ENCODE assay signal across 2 cellular contexts in genomic region chr2:126981476-126981875, GRCh38.
TF ChIP-seq lines count a peak whose summit lies in the region.

No MANE protein-coding gene starts in this region.

TF ChIP-seq in GM23338, 12 proteins besides CTCF, POLR2A, EP300 and RAD21:
- TF ChIP-seq, protein P1, sequence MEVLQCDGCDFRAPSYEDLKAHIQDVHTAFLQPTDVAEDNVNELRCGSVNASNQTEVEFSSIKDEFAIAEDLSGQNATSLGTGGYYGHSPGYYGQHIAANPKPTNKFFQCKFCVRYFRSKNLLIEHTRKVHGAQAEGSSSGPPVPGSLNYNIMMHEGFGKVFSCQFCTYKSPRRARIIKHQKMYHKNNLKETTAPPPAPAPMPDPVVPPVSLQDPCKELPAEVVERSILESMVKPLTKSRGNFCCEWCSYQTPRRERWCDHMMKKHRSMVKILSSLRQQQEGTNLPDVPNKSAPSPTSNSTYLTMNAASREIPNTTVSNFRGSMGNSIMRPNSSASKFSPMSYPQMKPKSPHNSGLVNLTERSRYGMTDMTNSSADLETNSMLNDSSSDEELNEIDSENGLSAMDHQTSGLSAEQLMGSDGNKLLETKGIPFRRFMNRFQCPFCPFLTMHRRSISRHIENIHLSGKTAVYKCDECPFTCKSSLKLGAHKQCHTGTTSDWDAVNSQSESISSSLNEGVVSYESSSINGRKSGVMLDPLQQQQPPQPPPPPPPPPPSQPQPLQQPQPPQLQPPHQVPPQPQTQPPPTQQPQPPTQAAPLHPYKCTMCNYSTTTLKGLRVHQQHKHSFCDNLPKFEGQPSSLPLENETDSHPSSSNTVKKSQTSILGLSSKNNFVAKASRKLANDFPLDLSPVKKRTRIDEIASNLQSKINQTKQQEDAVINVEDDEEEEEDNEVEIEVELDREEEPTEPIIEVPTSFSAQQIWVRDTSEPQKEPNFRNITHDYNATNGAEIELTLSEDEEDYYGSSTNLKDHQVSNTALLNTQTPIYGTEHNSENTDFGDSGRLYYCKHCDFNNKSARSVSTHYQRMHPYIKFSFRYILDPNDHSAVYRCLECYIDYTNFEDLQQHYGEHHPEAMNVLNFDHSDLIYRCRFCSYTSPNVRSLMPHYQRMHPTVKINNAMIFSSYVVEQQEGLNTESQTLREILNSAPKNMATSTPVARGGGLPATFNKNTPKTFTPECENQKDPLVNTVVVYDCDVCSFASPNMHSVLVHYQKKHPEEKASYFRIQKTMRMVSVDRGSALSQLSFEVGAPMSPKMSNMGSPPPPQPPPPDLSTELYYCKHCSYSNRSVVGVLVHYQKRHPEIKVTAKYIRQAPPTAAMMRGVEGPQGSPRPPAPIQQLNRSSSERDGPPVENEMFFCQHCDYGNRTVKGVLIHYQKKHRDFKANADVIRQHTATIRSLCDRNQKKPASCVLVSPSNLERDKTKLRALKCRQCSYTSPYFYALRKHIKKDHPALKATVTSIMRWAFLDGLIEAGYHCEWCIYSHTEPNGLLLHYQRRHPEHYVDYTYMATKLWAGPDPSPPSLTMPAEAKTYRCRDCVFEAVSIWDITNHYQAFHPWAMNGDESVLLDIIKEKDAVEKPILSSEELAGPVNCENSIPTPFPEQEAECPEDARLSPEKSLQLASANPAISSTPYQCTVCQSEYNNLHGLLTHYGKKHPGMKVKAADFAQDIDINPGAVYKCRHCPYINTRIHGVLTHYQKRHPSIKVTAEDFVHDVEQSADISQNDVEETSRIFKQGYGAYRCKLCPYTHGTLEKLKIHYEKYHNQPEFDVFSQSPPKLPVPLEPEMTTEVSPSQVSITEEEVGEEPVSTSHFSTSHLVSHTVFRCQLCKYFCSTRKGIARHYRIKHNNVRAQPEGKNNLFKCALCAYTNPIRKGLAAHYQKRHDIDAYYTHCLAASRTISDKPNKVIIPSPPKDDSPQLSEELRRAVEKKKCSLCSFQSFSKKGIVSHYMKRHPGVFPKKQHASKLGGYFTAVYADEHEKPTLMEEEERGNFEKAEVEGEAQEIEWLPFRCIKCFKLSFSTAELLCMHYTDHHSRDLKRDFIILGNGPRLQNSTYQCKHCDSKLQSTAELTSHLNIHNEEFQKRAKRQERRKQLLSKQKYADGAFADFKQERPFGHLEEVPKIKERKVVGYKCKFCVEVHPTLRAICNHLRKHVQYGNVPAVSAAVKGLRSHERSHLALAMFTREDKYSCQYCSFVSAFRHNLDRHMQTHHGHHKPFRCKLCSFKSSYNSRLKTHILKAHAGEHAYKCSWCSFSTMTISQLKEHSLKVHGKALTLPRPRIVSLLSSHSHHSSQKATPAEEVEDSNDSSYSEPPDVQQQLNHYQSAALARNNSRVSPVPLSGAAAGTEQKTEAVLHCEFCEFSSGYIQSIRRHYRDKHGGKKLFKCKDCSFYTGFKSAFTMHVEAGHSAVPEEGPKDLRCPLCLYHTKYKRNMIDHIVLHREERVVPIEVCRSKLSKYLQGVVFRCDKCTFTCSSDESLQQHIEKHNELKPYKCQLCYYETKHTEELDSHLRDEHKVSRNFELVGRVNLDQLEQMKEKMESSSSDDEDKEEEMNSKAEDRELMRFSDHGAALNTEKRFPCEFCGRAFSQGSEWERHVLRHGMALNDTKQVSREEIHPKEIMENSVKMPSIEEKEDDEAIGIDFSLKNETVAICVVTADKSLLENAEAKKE (CRISPR knock-in tag; IDR thresholded peaks at IDR 0.05) = no peak
- no peak for TF ChIP-seq STAT1 (IDR thresholded peaks at IDR 0.05; ENCODE audit: unreplicated experiment)
- no peak for TF ChIP-seq POLR2AphosphoS5 (IDR thresholded peaks at IDR 0.05; ENCODE audit: low read depth)
- no peak for TF ChIP-seq EZH2phosphoT487 (IDR thresholded peaks at IDR 0.05; ENCODE audit: unreplicated experiment)
- TF ChIP-seq NANOG (IDR thresholded peaks at IDR 0.05; ENCODE audit: borderline replicate concordance) = no peak
- TF ChIP-seq ZNF114 (CRISPR knock-in tag; IDR thresholded peaks at IDR 0.05) = no peak

TF ChIP-seq in HepG2, 621 proteins besides CTCF, POLR2A, EP300 and RAD21 (continued from another document and continues in another):
- TF ChIP-seq ZNF574 (CRISPR knock-in tag; IDR thresholded peaks at IDR 0.05) = peak; percentile 40; the same call in 1 of the 2 replicates
- no peak for TF ChIP-seq LCORL (IDR thresholded peaks at IDR 0.05)
- TF ChIP-seq LCORL (CRISPR knock-in tag; IDR thresholded peaks at IDR 0.05) = peak; percentile 73; the same call in 1 of the 2 replicates
- TF ChIP-seq, protein P2, sequence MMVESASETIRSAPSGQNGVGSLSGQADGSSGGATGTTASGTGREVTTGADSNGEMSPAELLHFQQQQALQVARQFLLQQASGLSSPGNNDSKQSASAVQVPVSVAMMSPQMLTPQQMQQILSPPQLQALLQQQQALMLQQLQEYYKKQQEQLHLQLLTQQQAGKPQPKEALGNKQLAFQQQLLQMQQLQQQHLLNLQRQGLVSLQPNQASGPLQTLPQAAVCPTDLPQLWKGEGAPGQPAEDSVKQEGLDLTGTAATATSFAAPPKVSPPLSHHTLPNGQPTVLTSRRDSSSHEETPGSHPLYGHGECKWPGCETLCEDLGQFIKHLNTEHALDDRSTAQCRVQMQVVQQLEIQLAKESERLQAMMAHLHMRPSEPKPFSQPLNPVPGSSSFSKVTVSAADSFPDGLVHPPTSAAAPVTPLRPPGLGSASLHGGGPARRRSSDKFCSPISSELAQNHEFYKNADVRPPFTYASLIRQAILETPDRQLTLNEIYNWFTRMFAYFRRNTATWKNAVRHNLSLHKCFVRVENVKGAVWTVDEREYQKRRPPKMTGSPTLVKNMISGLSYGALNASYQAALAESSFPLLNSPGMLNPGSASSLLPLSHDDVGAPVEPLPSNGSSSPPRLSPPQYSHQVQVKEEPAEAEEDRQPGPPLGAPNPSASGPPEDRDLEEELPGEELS (CRISPR knock-in tag; IDR thresholded peaks at IDR 0.05) = peak; percentile 89
- TF ChIP-seq JUND (CRISPR knock-in tag; IDR thresholded peaks at IDR 0.05) = peak; percentile 76; the same call in 1 of the 2 replicates
- TF ChIP-seq ZNF670 (CRISPR knock-in tag; IDR thresholded peaks at IDR 0.05; ENCODE audit: borderline replicate concordance) = peak; percentile 73; the same call in 1 of the 2 replicates
- 0 out of 2 replicates have a peak, but pooled peaks have one; percentile 55 for TF ChIP-seq THAP7 (CRISPR knock-in tag; IDR thresholded peaks at IDR 0.05)
- no peak for TF ChIP-seq ZSCAN29 (CRISPR knock-in tag; conservative IDR thresholded peaks at IDR 0.05)
- peak; percentile 68 for TF ChIP-seq ARID5B (CRISPR knock-in tag; IDR thresholded peaks at IDR 0.05)
- TF ChIP-seq PAXIP1 (CRISPR knock-in tag; conservative IDR thresholded peaks at IDR 0.05) = peak; percentile 91
- peak; percentile 60; the same call in 1 of the 2 replicates for TF ChIP-seq HOXA3 (CRISPR knock-in tag; IDR thresholded peaks at IDR 0.05)
- no peak for TF ChIP-seq SOX13 (IDR thresholded peaks at IDR 0.05)
- peak in 1 of 2 experiments; percentile 25; a peak in 1 of 4 replicates for TF ChIP-seq SOX13 (CRISPR knock-in tag; conservative IDR thresholded peaks at IDR 0.05 in 1 of 2, IDR thresholded peaks at IDR 0.05 in 1 of 2)
- no peak for TF ChIP-seq TOPORS (CRISPR knock-in tag; IDR thresholded peaks at IDR 0.05)
- no peak for TF ChIP-seq MBD4 (IDR thresholded peaks at IDR 0.05; ENCODE audit: borderline replicate concordance, low read length)
- no peak for TF ChIP-seq KDM5A (IDR thresholded peaks at IDR 0.05; ENCODE audit: borderline replicate concordance, low read length)
- TF ChIP-seq NKX3-1 (CRISPR knock-in tag; IDR thresholded peaks at IDR 0.05) = no peak
- no peak for TF ChIP-seq NONO (IDR thresholded peaks at IDR 0.05)
- TF ChIP-seq NONO (CRISPR knock-in tag; conservative IDR thresholded peaks at IDR 0.05) = no peak
- peak; percentile 29; the same call in 1 of the 2 replicates for TF ChIP-seq TFAP4 (IDR thresholded peaks at IDR 0.05; ENCODE audit: borderline replicate concordance, low read depth)
- TF ChIP-seq JUN (CRISPR knock-in tag; IDR thresholded peaks at IDR 0.05) = no peak
- no peak for TF ChIP-seq ZNF558 (CRISPR knock-in tag; IDR thresholded peaks at IDR 0.05; ENCODE audit: borderline replicate concordance)
- no peak for TF ChIP-seq ARNT (IDR thresholded peaks at IDR 0.05)
- TF ChIP-seq MEF2D (CRISPR knock-in tag; IDR thresholded peaks at IDR 0.05) = 0 out of 2 replicates have a peak, but pooled peaks have one; percentile 16
- TF ChIP-seq IRF2 (CRISPR knock-in tag; IDR thresholded peaks at IDR 0.05) = 0 out of 2 replicates have a peak, but pooled peaks have one; percentile 32
- TF ChIP-seq ZNF766 (CRISPR knock-in tag; IDR thresholded peaks at IDR 0.05; ENCODE audit: borderline replicate concordance) = no peak
- TF ChIP-seq NR2F2 (IDR thresholded peaks at IDR 0.05; ENCODE audit: borderline replicate concordance, low read depth) = 0 out of 2 replicates have a peak, but pooled peaks have one; percentile 29
- TF ChIP-seq HDAC6 (IDR thresholded peaks at IDR 0.05; ENCODE audit: low read depth, low read length) = no peak
- TF ChIP-seq ISL2 (CRISPR knock-in tag; IDR thresholded peaks at IDR 0.05) = 0 out of 2 replicates have a peak, but pooled peaks have one; percentile 37
